Comparison of ENCODE assay signal across 21 cellular contexts in the genomic region with DNA sequence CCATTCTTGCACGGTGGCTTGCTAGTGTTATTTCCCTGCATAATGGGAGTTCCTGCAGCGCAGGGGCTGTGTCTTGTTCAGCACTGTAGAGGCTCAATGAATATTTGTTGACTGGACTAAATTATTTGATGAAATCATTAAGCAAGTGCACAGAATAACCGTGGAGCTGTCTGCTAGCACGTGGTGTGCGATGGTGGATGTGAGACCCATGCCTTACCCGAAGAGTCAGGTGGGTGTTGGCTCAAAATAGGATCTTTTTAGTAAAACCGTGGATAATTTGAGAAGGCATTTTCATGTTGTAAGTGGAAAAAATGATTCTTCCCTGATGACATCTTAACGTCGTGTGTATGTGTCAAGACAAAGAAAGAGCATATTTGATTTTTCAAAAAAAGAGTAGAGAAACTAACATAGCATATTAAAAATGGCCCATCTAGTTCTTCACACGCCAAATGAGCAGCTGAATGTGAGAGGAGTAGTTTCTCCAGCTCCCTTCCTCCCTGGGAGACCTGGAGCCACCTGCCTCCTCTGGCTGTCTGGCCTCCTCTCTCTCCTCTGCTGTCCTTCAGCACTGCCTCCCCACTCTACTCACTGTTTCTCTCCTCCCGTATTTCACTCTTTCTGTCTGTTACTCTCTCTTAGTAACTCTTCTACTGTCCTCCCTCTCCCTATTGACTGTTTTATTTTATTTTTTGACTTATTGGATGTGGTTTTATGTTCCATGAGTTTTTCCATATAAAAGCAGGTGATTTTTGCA. TPM values are rescaled to one million over a fixed set of nuclear protein-coding genes. Genes with fewer than 3 reads are reported as not detected.
DNase-seq lines count a peak whose midpoint lies in the region; ATAC-seq and TF ChIP-seq lines count a peak whose summit lies in the region.
"Had no signal": no experiment of that assay in that cellular context is flagged by ENCODE, and none has a peak within 500 bp of the region (broad histone marks: within the 10 kb centered on the region; RNA-seq: fewer than 3 reads in every experiment).

No MANE protein-coding gene starts in this region.

- no peak overlapping the region for H3K27ac ChIP-seq in endodermal cell (ENCODE audit: low read depth, low read length)
- no peak overlapping the region for H3K27ac ChIP-seq in neural progenitor cell
- no peak overlapping the region for H3K27ac ChIP-seq in substantia nigra (ENCODE audit: low read depth, low read length, poor library complexity, severe bottlenecking)

- H3K4me3 Mint-ChIP-seq in stimulated activated naive CD8-positive, alpha-beta T cell treated with anti-CD3 and anti-CD28 coated beads, Interleukin-15, amount 100 ng/mL, for 72 hours, result no peak overlapping the region
- H3K4me3 Mint-ChIP-seq in endodermal cell (no peak overlapping the region), neural progenitor cell (no peak overlapping the region)
- H3K4me3 Mint-ChIP-seq: CD8-positive, alpha-beta T cell had no signal

- H3K9me3 ChIP-seq in endodermal cell (ENCODE audit: control insufficient read depth, low read length), result no peaks in the 10 kb centered on the region
- H3K9me3 ChIP-seq in neural progenitor cell (ENCODE audit: low read depth), result no peaks in the 10 kb centered on the region

- H3K27me3 Mint-ChIP-seq in stimulated activated naive CD8-positive, alpha-beta T cell treated with anti-CD3 and anti-CD28 coated beads, Interleukin-15, amount 100 ng/mL, for 72 hours, result peaks cover 34% of the 10 kb centered on the region
- H3K27me3 Mint-ChIP-seq in endodermal cell (ENCODE audit: insufficient read depth), result peaks cover 24% of the 10 kb centered on the region
- peaks cover 6% of the 10 kb centered on the region for H3K27me3 Mint-ChIP-seq in neural progenitor cell (ENCODE audit: insufficient read depth, low read depth)

- H3K4me1 ChIP-seq in endodermal cell (ENCODE audit: control insufficient read depth, insufficient read depth, low read length), result no peaks in the 10 kb centered on the region
- no peaks in the 10 kb centered on the region for H3K4me1 ChIP-seq in neural progenitor cell

- TF ChIP-seq CTCF in endodermal cell (conservative IDR thresholded peaks at IDR 0.05) (no peak), neural progenitor cell (IDR thresholded peaks at IDR 0.05) (no peak)

- ATAC-seq in stimulated activated naive CD8-positive, alpha-beta T cell treated with anti-CD3 and anti-CD28 coated beads, Interleukin-15, Interleukin-2, amounts not matched to agents 100 U/mL and 50 U/mL, for 24 hours, result peak; percentile 31
- ATAC-seq in stimulated activated naive CD8-positive, alpha-beta T cell treated with anti-CD3 and anti-CD28 coated beads, Interleukin-15, amount 100 ng/mL, for 72 hours, result no peak
- ATAC-seq: CD8-positive, alpha-beta T cell; PC-3 had no signal

- H3K4me2 ChIP-seq in neural progenitor cell, result no peak overlapping the region

- no peaks in the 10 kb centered on the region for H4K20me1 ChIP-seq in neural progenitor cell (ENCODE audit: low read depth)

- DNase-seq in stimulated activated naive CD8-positive, alpha-beta T cell treated with anti-CD3 and anti-CD28 coated beads, Interleukin-15, Interleukin-2, amounts not matched to agents 100 U/mL and 50 U/mL, for 24 hours, result no peak
- DNase-seq in stimulated activated naive CD8-positive, alpha-beta T cell treated with anti-CD3 and anti-CD28 coated beads, Interleukin-15, amount 100 ng/mL, for 72 hours, result no peak
- DNase-seq in endodermal cell, result peak; percentile 50
- DNase-seq in neural progenitor cell (ENCODE audit: low spot score), result no peak
- DNase-seq in NCI-H2171 (lab: John Stamatoyannopoulos, UW), result no peak
- DNase-seq in activated effector memory CD4-positive, alpha-beta T cell treated with anti-CD3 and anti-CD28 coated beads, Interleukin-2, amount 50 U/mL, for 16 hours, result no peak
- DNase-seq in substantia nigra (lab: John Stamatoyannopoulos, UW), result no peak
- DNase-seq: AML-193; C1 segment of cervical spinal cord; Calu3; CD8-positive, alpha-beta T cell; DMS153; Kasumi-1; NCI-H1417; NCI-H1694 treated with DMSO at 0.1 percent for 48 hours; NCI-H446 treated with DMSO at 0.1 percent for 48 hours; NCI-H526 treated with DMSO at 0.1 percent for 48 hours; PC-3; Right ventricle myocardium superior had no signal

- WGBS in endodermal cell (ENCODE audit: insufficient coverage in 1 of 2, insufficient read length in 1 of 2), 2 experiments, result 87 to 89% methylated on average over 10 to 11 of the region's 11 CpGs

- H3K9ac ChIP-seq in endodermal cell (ENCODE audit: extremely low read depth, low read length, poor library complexity, severe bottlenecking), result no peak overlapping the region
- H3K9ac ChIP-seq in neural progenitor cell, result no peak overlapping the region

- H3K27me3 ChIP-seq in endodermal cell (ENCODE audit: control insufficient read depth, insufficient read depth, low read length, poor library complexity, severe bottlenecking), result peaks cover 21% of the 10 kb centered on the region
- H3K27me3 ChIP-seq in neural progenitor cell, result peaks cover 26% of the 10 kb centered on the region

- peaks cover 8% of the 10 kb centered on the region for H3K4me1 Mint-ChIP-seq in stimulated activated naive CD8-positive, alpha-beta T cell treated with anti-CD3 and anti-CD28 coated beads, Interleukin-15, amount 100 ng/mL, for 72 hours
- H3K4me1 Mint-ChIP-seq in endodermal cell (no peaks in the 10 kb centered on the region), neural progenitor cell (peaks cover 12% of the 10 kb centered on the region)

- no peaks in the 10 kb centered on the region for H3F3A ChIP-seq in neural progenitor cell (ENCODE audit: low read depth)

- no peaks in the 10 kb centered on the region for H3K79me2 ChIP-seq in neural progenitor cell (ENCODE audit: low read depth)

- H3K36me3 Mint-ChIP-seq in endodermal cell (ENCODE audit: low read depth), result no peaks in the 10 kb centered on the region
- no peaks in the 10 kb centered on the region for H3K36me3 Mint-ChIP-seq in neural progenitor cell
- H3K36me3 Mint-ChIP-seq: CD8-positive, alpha-beta T cell had no signal

- no peak overlapping the region for H3K27ac Mint-ChIP-seq in stimulated activated naive CD8-positive, alpha-beta T cell treated with anti-CD3 and anti-CD28 coated beads, Interleukin-15, amount 100 ng/mL, for 72 hours
- no peak overlapping the region for H3K27ac Mint-ChIP-seq in endodermal cell
- no peak overlapping the region for H3K27ac Mint-ChIP-seq in neural progenitor cell
- H3K27ac Mint-ChIP-seq: CD8-positive, alpha-beta T cell had no signal

- H3K4me3 ChIP-seq in endodermal cell (ENCODE audit: low read length) (no peak overlapping the region), neural progenitor cell (no peak overlapping the region)

- H2AFZ ChIP-seq in neural progenitor cell (replicated peaks), result peak overlapping the region; percentile 57

- H3K9me3 Mint-ChIP-seq in stimulated activated naive CD8-positive, alpha-beta T cell treated with anti-CD3 and anti-CD28 coated beads, Interleukin-15, amount 100 ng/mL, for 72 hours, result no peaks in the 10 kb centered on the region
- no peaks in the 10 kb centered on the region for H3K9me3 Mint-ChIP-seq in endodermal cell
- H3K9me3 Mint-ChIP-seq in neural progenitor cell, result no peaks in the 10 kb centered on the region
- H3K9me3 Mint-ChIP-seq: CD8-positive, alpha-beta T cell had no signal

- no peaks in the 10 kb centered on the region for H3K36me3 ChIP-seq in endodermal cell (ENCODE audit: control insufficient read depth, insufficient read depth, low read length)
- H3K36me3 ChIP-seq in neural progenitor cell, result no peaks in the 10 kb centered on the region

RNA-seq across cellular contexts. Expression of a gene that starts 6.3 kb away (rescaled TPM):
- total RNA-seq in endodermal cell, result under 1 TPM; 0.35 to 0.88 TPM
- polyA plus RNA-seq in endodermal cell (2013, experiment 1 of 2), result 2.1 TPM
- 3.6 TPM for polyA plus RNA-seq in endodermal cell (2013, experiment 2 of 2)
- 0.41 and 0.87 TPM in 2 replicates for total RNA-seq in neural progenitor cell (ENCODE audit: low replicate concordance)
- total RNA-seq: CD8-positive, alpha-beta T cell; G401 had no signal
- polyA plus RNA-seq: AG04450 had no signal
